Comparison of ENCODE assay signal across 20 cellular contexts in genomic region chr10:4008676-4009382, GRCh38.
"Had no signal": no experiment of that assay in that cellular context is flagged by ENCODE, and none has a peak within 500 bp of the region (broad histone marks: within the 10 kb centered on the region; RNA-seq: fewer than 3 reads in every experiment).

No MANE protein-coding gene starts in this region.

- H3K27me3 ChIP-seq: gastroesophageal sphincter, left lung, neutrophil, right lobe of liver, spleen, testis, tibial nerve had no signal

- DNase-seq: dermis blood vessel endothelial cell; glutamatergic neuron; islet precursor cell; left lung; lower lobe of right lung; mucosa of descending colon; naive thymus-derived CD8-positive, alpha-beta T cell; psoas muscle; retina; right lobe of liver; spleen; stimulated activated CD4-positive, alpha-beta T cell treated with anti-CD3 and anti-CD28 coated beads, Interleukin-15, amount 100 ng/mL, for 24 hours; stimulated activated CD4-positive, alpha-beta T cell treated with anti-CD3 and anti-CD28 coated beads, Interleukin-1b, Interleukin-23, amount 100 ng/mL, for 48 hours; stimulated activated CD4-positive, alpha-beta T cell treated with anti-CD3 and anti-CD28 coated beads, Interleukin-4, amount 100 ng/mL, for 24 hours; stimulated activated naive B cell treated with anti-CD40 and anti-IgM and Interleukin-4, amounts not matched to agents 10 μg/mL and 1 μg/mL and 100 μg/mL, for 72 hours; stimulated activated naive CD8-positive, alpha-beta T cell treated with anti-CD3 and anti-CD28 coated beads, Interleukin-15, amount 100 ng/mL, for 72 hours; testis had no signal

- H3K4me3 ChIP-seq: gastroesophageal sphincter, left lung, lower lobe of right lung, mucosa of descending colon, psoas muscle, right lobe of liver, spleen, testis, tibial nerve had no signal

- H3K9me3 ChIP-seq: gastroesophageal sphincter, left lung, lower lobe of right lung, mucosa of descending colon, neutrophil, psoas muscle, right lobe of liver, spleen, testis, tibial nerve had no signal

- H3K36me3 ChIP-seq: gastroesophageal sphincter, left lung, lower lobe of right lung, neutrophil, right lobe of liver, spleen, tibial nerve had no signal

- H3K27ac ChIP-seq: gastroesophageal sphincter, left lung, lower lobe of right lung, neutrophil, psoas muscle, right lobe of liver, spleen, testis, tibial nerve had no signal

- ATAC-seq: gastroesophageal sphincter; left lung; lower lobe of right lung; mucosa of descending colon; naive thymus-derived CD8-positive, alpha-beta T cell; psoas muscle; right lobe of liver; stimulated activated naive B cell treated with anti-CD40 and anti-IgM and Interleukin-4, amounts not matched to agents 10 μg/mL and 1 μg/mL and 100 μg/mL, for 72 hours; stimulated activated naive CD8-positive, alpha-beta T cell treated with anti-CD3 and anti-CD28 coated beads, Interleukin-15, amount 100 ng/mL, for 72 hours had no signal

- H3K4me1 ChIP-seq: right lobe of liver, testis, tibial nerve had no signal
